In genomic region chr21:17981060-17981459, GRCh38 we compare ENCODE assay signal across 17 cellular contexts.
DNase-seq lines count a peak whose midpoint lies in the region; ATAC-seq and TF ChIP-seq lines count a peak whose summit lies in the region.
"Had no signal": no experiment of that assay in that cellular context is flagged by ENCODE, and none has a peak within 500 bp of the region (broad histone marks: within the 10 kb centered on the region; RNA-seq: fewer than 3 reads in every experiment).

No MANE protein-coding gene starts in this region.

- DNase-seq in left ventricle myocardium inferior: no peak
- DNase-seq in Right ventricle myocardium inferior (ENCODE audit: missing footprints): no peak
- peak; percentile 8 for DNase-seq in fibroblast of pulmonary artery (ENCODE audit: low read depth)
- peak; percentile 78 for DNase-seq in retinal pigment epithelial cell (ENCODE audit: low read depth)
- DNase-seq in activated T-helper 1 cell treated with anti-CD3 and anti-CD28 coated beads, Interleukin-12 subunit alpha, Interleukin-12 subunit beta, Interleukin-2, Interleukin-4 antibody, amounts not matched to agents 30 ng/mL and 10 ng/mL and 1 ng/mL, durations not matched to agents 14 hours and 24 hours and 36 hours (ENCODE audit: low spot score): no peak
- DNase-seq in NK-92 (lab: John Stamatoyannopoulos, UW; ENCODE audit: unreplicated experiment): no peak
- DNase-seq: ACHN; C1 segment of cervical spinal cord; Calu3; CD4-positive, alpha-beta T cell; DMS153; DND-41; GDM1 had no signal

- peaks cover 18% of the 10 kb centered on the region for H3K4me1 ChIP-seq in left ventricle myocardium inferior

- no peaks in the 10 kb centered on the region for H3K27me3 Mint-ChIP-seq in activated T-helper 1 cell treated with anti-CD3 and anti-CD28 coated beads, Interleukin-12 subunit alpha, Interleukin-12 subunit beta, Interleukin-2, Interleukin-4 antibody, amounts not matched to agents 30 ng/mL and 10 ng/mL and 1 ng/mL, durations not matched to agents 14 hours and 24 hours and 36 hours (ENCODE audit: insufficient read depth)
- H3K27me3 Mint-ChIP-seq: B cell; CD4-positive, alpha-beta T cell had no signal

- H3K36me3 ChIP-seq in left ventricle myocardium inferior: no peaks in the 10 kb centered on the region

- peak overlapping the region; percentile 11 for H3K27ac ChIP-seq in left ventricle myocardium inferior (replicated peaks)

- TF ChIP-seq CTCF in left ventricle myocardium inferior (IDR thresholded peaks at IDR 0.05; ENCODE audit: borderline replicate concordance): no peak
- no peak for TF ChIP-seq CTCF in fibroblast of pulmonary artery (IDR thresholded peaks at IDR 0.05; ENCODE audit: low read length, missing control alignments)
- TF ChIP-seq CTCF in retinal pigment epithelial cell (conservative IDR thresholded peaks at IDR 0.05; ENCODE audit: low read depth, low read length): no peak

- intact Hi-C loops in left ventricle myocardium inferior (cut with micrococcal nuclease) (no loop called here), Right ventricle myocardium inferior (cut with DNase I) (no loop called here)
- intact Hi-C loops in activated T-helper 1 cell treated with anti-CD3 and anti-CD28 coated beads, Interleukin-12 subunit alpha, Interleukin-12 subunit beta, Interleukin-2, Interleukin-4 antibody, amounts not matched to agents 30 ng/mL and 10 ng/mL and 1 ng/mL, durations not matched to agents 14 hours and 24 hours and 36 hours (cut with micrococcal nuclease): no loop called here

- no peaks in the 10 kb centered on the region for H3K9me3 Mint-ChIP-seq in activated T-helper 1 cell treated with anti-CD3 and anti-CD28 coated beads, Interleukin-12 subunit alpha, Interleukin-12 subunit beta, Interleukin-2, Interleukin-4 antibody, amounts not matched to agents 30 ng/mL and 10 ng/mL and 1 ng/mL, durations not matched to agents 14 hours and 24 hours and 36 hours
- H3K9me3 Mint-ChIP-seq: CD4-positive, alpha-beta T cell had no signal

- no peak overlapping the region for H3K27ac Mint-ChIP-seq in activated T-helper 1 cell treated with anti-CD3 and anti-CD28 coated beads, Interleukin-12 subunit alpha, Interleukin-12 subunit beta, Interleukin-2, Interleukin-4 antibody, amounts not matched to agents 30 ng/mL and 10 ng/mL and 1 ng/mL, durations not matched to agents 14 hours and 24 hours and 36 hours
- H3K27ac Mint-ChIP-seq: B cell; CD4-positive, alpha-beta T cell had no signal

- no peaks in the 10 kb centered on the region for H3K9me3 ChIP-seq in left ventricle myocardium inferior (replicated peaks)

- no peaks in the 10 kb centered on the region for H3K27me3 ChIP-seq in left ventricle myocardium inferior (ENCODE audit: low read depth)

- ATAC-seq in Right ventricle myocardium inferior (no peak), HG02981 (IDR thresholded peaks at IDR 0.05; ENCODE audit: unreplicated experiment) (no peak)
- ATAC-seq: HCT116, K562 had no signal

- H3K4me1 Mint-ChIP-seq in activated T-helper 1 cell treated with anti-CD3 and anti-CD28 coated beads, Interleukin-12 subunit alpha, Interleukin-12 subunit beta, Interleukin-2, Interleukin-4 antibody, amounts not matched to agents 30 ng/mL and 10 ng/mL and 1 ng/mL, durations not matched to agents 14 hours and 24 hours and 36 hours (ENCODE audit: low read depth): no peaks in the 10 kb centered on the region
- H3K4me1 Mint-ChIP-seq: B cell had no signal

- H3K4me3 Mint-ChIP-seq in activated T-helper 1 cell treated with anti-CD3 and anti-CD28 coated beads, Interleukin-12 subunit alpha, Interleukin-12 subunit beta, Interleukin-2, Interleukin-4 antibody, amounts not matched to agents 30 ng/mL and 10 ng/mL and 1 ng/mL, durations not matched to agents 14 hours and 24 hours and 36 hours: no peak overlapping the region
- H3K4me3 Mint-ChIP-seq: B cell; CD4-positive, alpha-beta T cell had no signal

- H3K4me3 ChIP-seq in left ventricle myocardium inferior (no peak overlapping the region), fibroblast of pulmonary artery (replicated peaks; ENCODE audit: low read depth, low read length) (no peak overlapping the region), retinal pigment epithelial cell (ENCODE audit: low read length) (no peak overlapping the region)
- H3K4me3 ChIP-seq: K562 had no signal

- no peaks in the 10 kb centered on the region for H3K36me3 Mint-ChIP-seq in activated T-helper 1 cell treated with anti-CD3 and anti-CD28 coated beads, Interleukin-12 subunit alpha, Interleukin-12 subunit beta, Interleukin-2, Interleukin-4 antibody, amounts not matched to agents 30 ng/mL and 10 ng/mL and 1 ng/mL, durations not matched to agents 14 hours and 24 hours and 36 hours (ENCODE audit: low read depth)

Comparison
In these comparisons a context has a peak if more than half of its experiments do, and no peak if none do; other contexts are left out.
1. DNase-seq: peak in fibroblast of pulmonary artery (single experiment) and retinal pigment epithelial cell (single experiment); none in left ventricle myocardium inferior (single experiment), Right ventricle myocardium inferior (single experiment), activated T-helper 1 cell treated with anti-CD3 and anti-CD28 coated beads, Interleukin-12 subunit alpha, Interleukin-12 subunit beta, Interleukin-2, Interleukin-4 antibody, amounts not matched to agents 30 ng/mL and 10 ng/mL and 1 ng/mL, durations not matched to agents 14 hours and 24 hours and 36 hours (single experiment) and NK-92 (single experiment).